In the genomic region with DNA sequence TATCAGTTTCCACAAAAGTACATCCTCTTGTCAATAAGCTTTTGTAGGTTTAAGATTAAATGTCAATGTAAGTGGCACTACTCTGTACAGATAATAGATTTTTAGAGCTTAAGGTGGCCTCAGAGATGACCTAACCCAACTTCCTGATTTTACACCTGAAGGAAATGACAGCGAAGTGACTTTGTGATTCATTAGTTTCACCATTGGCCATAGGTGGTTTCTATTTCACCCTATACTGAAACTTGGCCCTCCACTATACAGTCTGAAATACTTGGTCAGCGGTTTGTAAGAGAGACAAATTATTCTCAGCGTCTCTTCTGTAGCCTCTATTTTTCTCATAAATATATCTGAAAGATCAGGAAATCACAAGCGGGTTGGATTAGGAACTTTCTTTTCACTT, we compare ENCODE assay signal across 14 cellular contexts.
DNase-seq lines count a peak whose midpoint lies in the region; ATAC-seq lines count a peak whose summit lies in the region.
"Had no signal": no experiment of that assay in that cellular context is flagged by ENCODE, and none has a peak within 500 bp of the region (broad histone marks: within the 10 kb centered on the region; RNA-seq: fewer than 3 reads in every experiment).

No MANE protein-coding gene starts in this region.

- peaks cover 3% of the 10 kb centered on the region for H3K9me3 Mint-ChIP-seq in activated T-helper 17 cell treated with anti-CD3 and anti-CD28 coated beads, Interleukin-2, amount 50 U/mL, for 72 hours

- no peak for DNase-seq in ureter (ENCODE audit: low spot score)
- DNase-seq in stimulated activated CD4-positive, alpha-beta T cell treated with anti-CD3 and anti-CD28 coated beads, Interleukin-2, amount 100 ng/mL, for 48 hours = no peak
- DNase-seq in left lobe of liver (ENCODE audit: low spot score) = no peak
- DNase-seq: activated CD8-positive, alpha-beta T cell treated with anti-CD3 and anti-CD28 coated beads, Interleukin-2, amount 10 ng/mL, durations not matched to agents 7 days and 5 days; CD4-positive, CD25-positive, alpha-beta regulatory T cell; esophagus squamous epithelium; Kasumi-1; PC-3; T-helper 17 cell had no signal

- H3K27me3 Mint-ChIP-seq in activated T-helper 17 cell treated with anti-CD3 and anti-CD28 coated beads, Interleukin-2, amount 50 U/mL, for 72 hours = no peaks in the 10 kb centered on the region
- H3K27me3 Mint-ChIP-seq: CD4-positive, CD25-positive, alpha-beta regulatory T cell; T-helper 17 cell had no signal

- no peak overlapping the region for H3K4me3 Mint-ChIP-seq in activated T-helper 17 cell treated with anti-CD3 and anti-CD28 coated beads, Interleukin-2, amount 50 U/mL, for 72 hours
- H3K4me3 Mint-ChIP-seq: activated CD8-positive, alpha-beta T cell treated with anti-CD3 and anti-CD28 coated beads, Interleukin-2, amount 10 ng/mL, durations not matched to agents 7 days and 5 days; activated naive CD4-positive, alpha-beta T cell treated with anti-CD3 and anti-CD28 coated beads, Interleukin-2, amount 50 U/mL, for 24 hours; CD4-positive, CD25-positive, alpha-beta regulatory T cell; T-helper 17 cell had no signal

- H3K27ac Mint-ChIP-seq in activated T-helper 17 cell treated with anti-CD3 and anti-CD28 coated beads, Interleukin-2, amount 50 U/mL, for 72 hours = no peak overlapping the region
- H3K27ac Mint-ChIP-seq: activated CD8-positive, alpha-beta T cell treated with anti-CD3 and anti-CD28 coated beads, Interleukin-2, amount 10 ng/mL, durations not matched to agents 7 days and 5 days; activated naive CD4-positive, alpha-beta T cell treated with anti-CD3 and anti-CD28 coated beads, Interleukin-2, amount 50 U/mL, for 24 hours; CD4-positive, CD25-positive, alpha-beta regulatory T cell; T-helper 17 cell had no signal

- H3K4me1 Mint-ChIP-seq in activated T-helper 17 cell treated with anti-CD3 and anti-CD28 coated beads, Interleukin-2, amount 50 U/mL, for 72 hours = no peaks in the 10 kb centered on the region
- H3K4me1 Mint-ChIP-seq: activated naive CD4-positive, alpha-beta T cell treated with anti-CD3 and anti-CD28 coated beads, Interleukin-2, amount 50 U/mL, for 24 hours; CD4-positive, CD25-positive, alpha-beta regulatory T cell; T-helper 17 cell had no signal

- ATAC-seq in GM18907 (IDR thresholded peaks at IDR 0.05; ENCODE audit: unreplicated experiment) (peak; percentile 97), GM21619 (IDR thresholded peaks at IDR 0.05; ENCODE audit: unreplicated experiment) (peak; percentile 99), HG03097 (IDR thresholded peaks at IDR 0.05; ENCODE audit: low FRiP score, unreplicated experiment) (peak; percentile 94), left lobe of liver (no peak)
- ATAC-seq in activated T-helper 17 cell treated with anti-CD3 and anti-CD28 coated beads, Interleukin-2, amount 50 U/mL, for 72 hours (replicated peaks) = peak; percentile 43
- ATAC-seq: activated CD8-positive, alpha-beta T cell treated with anti-CD3 and anti-CD28 coated beads, Interleukin-2, amount 10 ng/mL, durations not matched to agents 7 days and 5 days; PC-3; T-helper 17 cell had no signal

- no peaks in the 10 kb centered on the region for H3K36me3 Mint-ChIP-seq in activated T-helper 17 cell treated with anti-CD3 and anti-CD28 coated beads, Interleukin-2, amount 50 U/mL, for 72 hours (ENCODE audit: low read depth)
- H3K36me3 Mint-ChIP-seq: activated naive CD4-positive, alpha-beta T cell treated with anti-CD3 and anti-CD28 coated beads, Interleukin-2, amount 50 U/mL, for 24 hours; CD4-positive, CD25-positive, alpha-beta regulatory T cell had no signal
